ENCODE assay signal across 8 cellular contexts in the genomic region with DNA sequence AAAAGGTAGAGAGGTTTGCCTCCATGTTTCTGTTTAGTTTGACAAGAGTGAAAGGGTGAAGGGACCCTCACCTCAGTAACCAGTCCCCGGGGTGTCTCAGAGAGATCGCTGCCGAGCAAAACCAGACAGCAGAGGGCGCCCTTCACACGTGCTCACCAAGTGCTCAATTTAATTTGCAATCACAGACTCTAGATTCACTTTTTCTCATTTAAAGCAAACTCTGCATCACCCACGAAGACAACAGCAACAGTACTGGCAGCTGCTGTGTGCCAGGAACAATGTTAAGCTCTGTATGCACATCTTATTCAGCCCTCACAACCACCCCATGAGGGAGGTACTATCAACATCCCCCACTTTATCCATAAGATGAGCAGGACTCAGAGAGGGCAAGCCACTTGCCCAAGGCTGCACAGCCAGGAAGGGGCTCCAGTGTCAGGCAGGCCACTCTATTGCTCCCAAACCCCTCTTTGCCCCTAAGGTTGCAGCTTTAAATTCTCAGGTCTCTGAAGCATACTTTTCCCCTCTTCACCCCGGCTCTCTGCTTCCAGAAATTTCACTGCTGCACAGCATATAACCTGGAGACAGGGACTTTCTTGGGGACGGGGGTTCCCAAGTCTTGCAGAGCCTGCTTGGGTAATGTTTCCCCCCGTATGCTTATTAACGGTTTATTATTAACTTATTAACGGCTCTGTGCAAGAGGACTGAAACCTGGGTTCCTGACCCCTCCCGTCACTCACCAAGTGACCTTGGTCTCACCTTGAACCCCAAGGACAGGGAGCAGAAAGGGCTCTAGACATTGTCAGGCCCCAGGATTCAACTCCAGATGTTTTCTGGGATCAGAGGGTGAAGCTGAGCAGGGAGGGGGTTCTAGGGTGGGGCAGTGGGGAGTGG.
DNase-seq lines count a peak whose midpoint lies in the region; ATAC-seq and TF ChIP-seq lines count a peak whose summit lies in the region.

No MANE protein-coding gene starts in this region.

- DNase-seq in AG08395 (ENCODE audit: low spot score), result peak; percentile 78
- DNase-seq in GM19240 (ENCODE audit: insufficient read length, low spot score), result peak; percentile 55
- peak; percentile 23 for DNase-seq in NCI-H446 treated with DMSO at 0.1 percent for 48 hours (lab: John Stamatoyannopoulos, UW)
- DNase-seq in activated CD4-positive, alpha-beta T cell treated with anti-CD3 and anti-CD28 coated beads for 4 hours, result peak; percentile 71 to 78
- peak; percentile 72 for DNase-seq in colonic mucosa
- peak; percentile 72 to 78 (median 75) for DNase-seq in right lobe of liver
- DNase-seq in stimulated activated CD4-positive, alpha-beta T cell treated with anti-CD3 and anti-CD28 coated beads, TNF-alpha, amount 100 ng/mL, for 4 hours (ENCODE audit: low read depth in 3 of 3), result peak; percentile 56 to 65 (median 57)

- no peaks in the 10 kb centered on the region for H3K4me1 ChIP-seq in colonic mucosa
- H3K4me1 ChIP-seq in right lobe of liver, result peaks cover 0 to 17% (median 10%) of the 10 kb centered on the region in 4 donors

- H3K36me3 ChIP-seq in colonic mucosa, result no peaks in the 10 kb centered on the region
- H3K36me3 ChIP-seq in right lobe of liver, result no peaks in the 10 kb centered on the region

- no peak overlapping the region for H3K27ac ChIP-seq in colonic mucosa
- no peak overlapping the region for H3K27ac ChIP-seq in right lobe of liver

- ATAC-seq in right lobe of liver (peak; percentile 76 to 84 (median 78)), HG03378 (IDR thresholded peaks at IDR 0.05; ENCODE audit: unreplicated experiment) (no peak)

- no peaks in the 10 kb centered on the region for H3K9me3 ChIP-seq in colonic mucosa
- H3K9me3 ChIP-seq in right lobe of liver, result no peaks in the 10 kb centered on the region

- no peak for TF ChIP-seq POLR2A in right lobe of liver (IDR thresholded peaks at IDR 0.05)

- peaks cover 6% of the 10 kb centered on the region for H3K27me3 ChIP-seq in colonic mucosa
- no peaks in the 10 kb centered on the region for H3K27me3 ChIP-seq in right lobe of liver

- H3K9ac ChIP-seq in colonic mucosa (ENCODE audit: low read depth in 2 of 2, low read length in 2 of 2), result no peak overlapping the region

- H3K4me3 ChIP-seq in colonic mucosa, result no peak overlapping the region
- no peak overlapping the region for H3K4me3 ChIP-seq in right lobe of liver

- intact Hi-C loops in colonic mucosa (cut with DNase I), result loop anchor here (2.0 to 10.0 kb wide), 3 partner anchors 103 to 395 kb away; a partner anchor contains a TSS
- intact Hi-C loops in right lobe of liver (cut with DNase I), result loop anchor here in 1 of 2 donors (5.0 kb wide), 1 partner anchor 97 kb away; no protein-coding TSS in a partner anchor

- 14% methylated on average over 12 of the region's 12 CpGs for WGBS in right lobe of liver (ENCODE audit: insufficient coverage, low coverage, low lambda C conversion rate, missing lambda C conversion rate)

- TF ChIP-seq CTCF in colonic mucosa (IDR thresholded peaks at IDR 0.05) (peak; percentile 84), right lobe of liver (IDR thresholded peaks at IDR 0.05) (peak; percentile 79 to 96 (median 87))

Comparison
In these comparisons a context has a peak if more than half of its experiments do, and no peak if none do; other contexts are left out.
1. DNase-seq: peak in every context shown above with its lines; median percentile 78 in AG08395; 75 in right lobe of liver; 74 in activated CD4-positive, alpha-beta T cell treated with anti-CD3 and anti-CD28 coated beads for 4 hours; 72 in colonic mucosa; 57 in stimulated activated CD4-positive, alpha-beta T cell treated with anti-CD3 and anti-CD28 coated beads, TNF-alpha, amount 100 ng/mL, for 4 hours; 55 in GM19240; 23 in NCI-H446 treated with DMSO at 0.1 percent for 48 hours.